In the genomic region with DNA sequence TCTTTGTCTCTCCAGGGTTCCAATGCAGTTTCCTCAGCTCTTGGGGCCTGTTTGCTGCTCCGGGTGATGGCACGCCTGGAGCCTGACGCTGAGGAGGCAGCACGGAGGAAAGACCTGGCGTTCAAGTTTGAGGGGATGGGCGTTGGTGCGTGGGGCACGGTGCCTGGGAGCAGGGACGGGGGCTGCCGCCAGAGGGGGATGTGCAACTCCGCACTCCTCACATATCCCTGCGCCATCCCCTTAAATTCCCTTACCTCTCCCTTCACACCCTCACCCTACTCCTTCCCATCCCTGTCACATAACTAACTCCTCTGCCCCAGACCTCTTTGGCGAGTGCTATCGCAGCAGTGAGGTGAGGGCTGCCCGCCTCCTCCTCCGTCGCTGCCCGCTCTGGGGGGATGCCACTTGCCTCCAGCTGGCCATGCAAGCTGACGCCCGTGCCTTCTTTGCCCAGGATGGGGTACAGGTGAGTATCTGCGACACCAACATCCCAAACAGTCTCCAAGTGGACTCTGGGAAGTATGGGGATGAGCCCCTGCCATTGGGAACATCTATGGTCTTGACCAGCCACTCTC, we compare ENCODE assay signal across 14 cellular contexts. TPM values are rescaled to one million over a fixed set of nuclear protein-coding genes. Genes with fewer than 3 reads are reported as not detected.
"Had no signal": no experiment of that assay in that cellular context is flagged by ENCODE, and none has a peak within 500 bp of the region (broad histone marks: within the 10 kb centered on the region; RNA-seq: fewer than 3 reads in every experiment).

No MANE protein-coding gene starts in this region.

- H3K27ac ChIP-seq: dorsolateral prefrontal cortex, pancreas, tibial artery had no signal

- H3K36me3 ChIP-seq: pancreas had no signal

- H3K4me1 ChIP-seq: pancreas, tibial artery had no signal

- H3K4me3 Mint-ChIP-seq: activated T-helper 17 cell treated with anti-CD3 and anti-CD28 coated beads, Interleukin-2, amount 50 U/mL, for 72 hours; naive B cell; stimulated activated effector memory CD8-positive, alpha-beta T cell treated with anti-CD3 and anti-CD28 coated beads, Interleukin-12 subunit alpha, Interleukin-12 subunit beta, amount 100 ng/mL, for 72 hours had no signal

- H3K27ac Mint-ChIP-seq: naive B cell; stimulated activated effector memory CD8-positive, alpha-beta T cell treated with anti-CD3 and anti-CD28 coated beads, Interleukin-12 subunit alpha, Interleukin-12 subunit beta, amount 100 ng/mL, for 72 hours had no signal

- H3K36me3 Mint-ChIP-seq: stimulated activated effector memory CD8-positive, alpha-beta T cell treated with anti-CD3 and anti-CD28 coated beads, Interleukin-12 subunit alpha, Interleukin-12 subunit beta, amount 100 ng/mL, for 72 hours had no signal

- H3K27me3 Mint-ChIP-seq: activated T-helper 17 cell treated with anti-CD3 and anti-CD28 coated beads, Interleukin-2, amount 50 U/mL, for 72 hours had no signal

- H3K27me3 ChIP-seq: dorsolateral prefrontal cortex, esophagus muscularis mucosa, pancreas, tibial artery had no signal

- DNase-seq: activated CD4-positive, alpha-beta T cell treated with anti-CD3 and anti-CD28 coated beads, Interleukin-2, amount 50 U/mL, for 1 hour; activated naive CD4-positive, alpha-beta T cell treated with anti-CD3 and anti-CD28 coated beads, Interleukin-2, amount 50 U/mL, for 16 hours; activated T-cell treated with anti-CD3 and anti-CD28 coated beads for 4 hours; dorsolateral prefrontal cortex; hippocampal formation; naive B cell; pancreas; tibial artery had no signal

- H3K4me3 ChIP-seq: dorsolateral prefrontal cortex, esophagus muscularis mucosa, pancreas, tibial artery had no signal

- ATAC-seq: activated T-helper 17 cell treated with anti-CD3 and anti-CD28 coated beads, Interleukin-2, amount 50 U/mL, for 72 hours; pancreas; stimulated activated effector memory CD8-positive, alpha-beta T cell treated with anti-CD3 and anti-CD28 coated beads, Interleukin-12 subunit alpha, Interleukin-12 subunit beta, amount 100 ng/mL, for 72 hours had no signal

- H3K9me3 ChIP-seq: esophagus muscularis mucosa, pancreas, tibial artery had no signal

RNA-seq across cellular contexts. Expression of a gene that starts 33.5 kb away (rescaled TPM):
- total RNA-seq: activated T-helper 17 cell treated with anti-CD3 and anti-CD28 coated beads, Interleukin-2, amount 50 U/mL, for 72 hours; lung microvascular endothelial cell; mononuclear cell; renal cortical epithelial cell had no signal
